13 cellular contexts compared by ENCODE assay signal in genomic region chr7:32059289-32060045, GRCh38. TPM values are rescaled to one million over a fixed set of nuclear protein-coding genes. Genes with fewer than 3 reads are reported as not detected.
DNase-seq lines count a peak whose midpoint lies in the region; ATAC-seq, FAIRE-seq and TF ChIP-seq lines count a peak whose summit lies in the region.
"Had no signal": no experiment of that assay in that cellular context is flagged by ENCODE, and none has a peak within 500 bp of the region (broad histone marks: within the 10 kb centered on the region; RNA-seq: fewer than 3 reads in every experiment).

No MANE protein-coding gene starts in this region.

- peak; percentile 82 for ATAC-seq in PC-3
- no peak for ATAC-seq in GM18861 (IDR thresholded peaks at IDR 0.05; ENCODE audit: unreplicated experiment)
- ATAC-seq: natural killer cell treated with Interleukin-12 subunit alpha and Interleukin-12 subunit beta and Interleukin-15 and Interleukin-18, amount 100 ng/mL, for 72 hours had no signal

- no peaks in the 10 kb centered on the region for H3K79me2 ChIP-seq in PC-3 (ENCODE audit: low read length)
- H3K79me2 ChIP-seq in smooth muscle cell (ENCODE audit: low read depth) = no peaks in the 10 kb centered on the region

- H3K27me3 ChIP-seq in PC-3 (ENCODE audit: low read length) = no peaks in the 10 kb centered on the region
- H3K27me3 ChIP-seq in smooth muscle cell (ENCODE audit: low read depth) = peaks cover 8% of the 10 kb centered on the region
- H3K27me3 ChIP-seq: thyroid gland had no signal

- no peaks in the 10 kb centered on the region for H4K20me1 ChIP-seq in PC-3 (ENCODE audit: low read length)
- no peaks in the 10 kb centered on the region for H4K20me1 ChIP-seq in smooth muscle cell (ENCODE audit: low read depth)

- H3K4me1 ChIP-seq in PC-3 (ENCODE audit: insufficient read depth, low read length) (peaks cover 19% of the 10 kb centered on the region), smooth muscle cell (ENCODE audit: low read depth) (peaks cover 11% of the 10 kb centered on the region)
- H3K4me1 ChIP-seq: thyroid gland had no signal

- H3K9me3 ChIP-seq in PC-3 (ENCODE audit: low read length) (no peaks in the 10 kb centered on the region), smooth muscle cell (replicated peaks; ENCODE audit: low read depth) (no peaks in the 10 kb centered on the region)
- H3K9me3 ChIP-seq: thyroid gland had no signal

- POLR2A ChIA-PET in PC-3 (lab: Charles Lee; ENCODE audit: unreplicated experiment) = interaction anchor here (0.7 kb wide), 1 partner anchor 23 kb away, joined by 3 read pairs; no protein-coding TSS in a partner anchor

- intact Hi-C loops in PC-3 (cut with micrococcal nuclease) = no loop called here

- TF ChIP-seq CTCF in PC-3 (conservative IDR thresholded peaks at IDR 0.05; ENCODE audit: low read depth, low read length) (no peak), smooth muscle cell (IDR thresholded peaks at IDR 0.05; ENCODE audit: borderline replicate concordance, insufficient read depth, poor library complexity, severe bottlenecking) (no peak)

- CTCF ChIA-PET in PC-3 (lab: Charles Lee) = interaction anchor here (1.0 kb wide), 1 partner anchor 145 kb away, joined by 4 read pairs; no protein-coding TSS in a partner anchor

- FAIRE-seq in urothelium cell line (lab: Jason Lieb, UNC) = no peak
- FAIRE-seq: G401.6 had no signal

- BruUV-seq in PC-3 (replicated peaks; lab: Mats Ljungman, UMichigan) = no TSS peak

- no peaks in the 10 kb centered on the region for H3K9me2 ChIP-seq in PC-3 (replicated peaks; ENCODE audit: low read length)

- H2AFZ ChIP-seq in PC-3 (ENCODE audit: low read length) (peak overlapping the region; percentile 74), smooth muscle cell (ENCODE audit: low read depth) (no peak overlapping the region)
- H2AFZ ChIP-seq: PC-9 had no signal

- H3K9ac ChIP-seq in PC-3 (ENCODE audit: low read length) (no peak overlapping the region), smooth muscle cell (ENCODE audit: low read depth) (no peak overlapping the region)

- 15% methylated on average over 6 of the region's 6 CpGs for WGBS in smooth muscle cell (ENCODE audit: low lambda C conversion rate)

- H3F3A ChIP-seq in PC-3 (ENCODE audit: low read length, unreplicated experiment) (no peaks in the 10 kb centered on the region), smooth muscle cell (ENCODE audit: low read depth) (no peaks in the 10 kb centered on the region)

- H3K4me2 ChIP-seq in PC-3 (ENCODE audit: low read length) = peak overlapping the region; percentile 58
- H3K4me2 ChIP-seq in smooth muscle cell = peak overlapping the region; percentile 77
- H3K4me2 ChIP-seq: PC-9 had no signal

- H3K4me3 ChIP-seq in PC-3 (ENCODE audit: low read length) (peak overlapping the region; percentile 53), smooth muscle cell (peak overlapping the region; percentile 12)
- H3K4me3 ChIP-seq: PC-9, thyroid gland had no signal

- H3K27ac ChIP-seq in PC-3 (ENCODE audit: low read length) = 0 out of 2 replicates have a peak overlapping the region, but pooled peaks have one; percentile 14
- H3K27ac ChIP-seq in smooth muscle cell (ENCODE audit: low read depth) = peak overlapping the region; percentile 33
- H3K27ac ChIP-seq: PC-9, thyroid gland, VCaP had no signal

- H3K36me3 ChIP-seq in PC-3 (ENCODE audit: low read depth, low read length) (no peaks in the 10 kb centered on the region), smooth muscle cell (ENCODE audit: low read depth) (no peaks in the 10 kb centered on the region)
- H3K36me3 ChIP-seq: thyroid gland had no signal

- DNase-seq in EH (ENCODE audit: low read depth) (peak; percentile 95), PC-3 (peak; percentile 43), fibroblast of peridontal ligament (ENCODE audit: extremely low read depth) (peak; percentile 18), smooth muscle cell (lab: John Stamatoyannopoulos, UW; ENCODE audit: unreplicated experiment) (no peak), urothelium cell line (ENCODE audit: low spot score) (no peak), cortex of kidney (lab: John Stamatoyannopoulos, UW) (no peak)
- DNase-seq: NCI-H1417 treated with DMSO at 0.1 percent for 48 hours, thyroid gland had no signal

RNA-seq across cellular contexts. Expression of gene PDE1C, which starts 10.7 kb away (rescaled TPM):
- total RNA-seq in PC-3 (2014; rRNA removed) (14.1 and 14.4 TPM in 2 replicates), smooth muscle cell (2.7 and 6.9 TPM in 2 replicates)
- polyA plus RNA-seq in smooth muscle cell = 0.48 and 1.2 TPM in 2 replicates

Comparison
In these comparisons a context has a peak if more than half of its experiments do, and no peak if none do; other contexts are left out.
1. DNase-seq: peak in EH (single experiment), PC-3 (single experiment) and fibroblast of peridontal ligament (single experiment); none in smooth muscle cell (single experiment), urothelium cell line (single experiment) and cortex of kidney (single experiment).